ENCODE assay signal across 19 cellular contexts in genomic region chr11:131385763-131386394, GRCh38. TPM values are rescaled to one million over a fixed set of nuclear protein-coding genes. Genes with fewer than 3 reads are reported as not detected.
"Had no signal": no experiment of that assay in that cellular context is flagged by ENCODE, and none has a peak within 500 bp of the region (broad histone marks: within the 10 kb centered on the region; RNA-seq: fewer than 3 reads in every experiment).

No MANE protein-coding gene starts in this region.

- H3K36me3 ChIP-seq: right atrium auricular region, suprapubic skin, thyroid gland had no signal

- H3K4me2 ChIP-seq: smooth muscle cell had no signal

- DNase-seq: effector CD4-positive, alpha-beta T cell; endodermal cell; erythroblast; foreskin keratinocyte; naive thymus-derived CD8-positive, alpha-beta T cell; posterior cingulate gyrus; stimulated activated CD4-positive, alpha-beta T cell treated with anti-CD3 and anti-CD28 coated beads, Interleukin-2, amount 100 ng/mL, for 48 hours; stimulated activated CD8-positive, alpha-beta memory T cell treated with anti-CD3 and anti-CD28 coated beads, Interleukin-4, amount 100 ng/mL, for 48 hours; stimulated activated naive CD8-positive, alpha-beta T cell treated with anti-CD3 and anti-CD28 coated beads, Interleukin-15, Interleukin-2, amounts not matched to agents 100 U/mL and 50 U/mL, for 24 hours; thyroid gland had no signal

- H3K27ac ChIP-seq: coronary artery, foreskin keratinocyte, right atrium auricular region, suprapubic skin, thyroid gland had no signal

- H3K27me3 ChIP-seq: foreskin keratinocyte, right atrium auricular region, suprapubic skin, thyroid gland had no signal

- H3K4me3 ChIP-seq: coronary artery, right atrium auricular region, smooth muscle cell, suprapubic skin, thyroid gland had no signal

- FAIRE-seq: endothelial cell of umbilical vein, urothelium cell line had no signal

- H3K9me3 ChIP-seq: right atrium auricular region, suprapubic skin, thyroid gland had no signal

- ATAC-seq: foreskin keratinocyte; naive thymus-derived CD8-positive, alpha-beta T cell; stimulated activated effector memory CD8-positive, alpha-beta T cell treated with anti-CD3 and anti-CD28 coated beads, Interleukin-12 subunit alpha, Interleukin-12 subunit beta, amount 100 ng/mL, for 72 hours; stimulated activated naive CD8-positive, alpha-beta T cell treated with anti-CD3 and anti-CD28 coated beads, Interleukin-15, Interleukin-2, amounts not matched to agents 100 U/mL and 50 U/mL, for 24 hours had no signal

- H3K4me1 ChIP-seq: foreskin keratinocyte, right atrium auricular region, thyroid gland had no signal

RNA-seq across cellular contexts. Expression of gene NTM, which starts 15.5 kb away (rescaled TPM):
- total RNA-seq: lung microvascular endothelial cell; mononuclear cell; naive thymus-derived CD8-positive, alpha-beta T cell had no signal
- polyA plus RNA-seq: naive thymus-derived CD8-positive, alpha-beta T cell had no signal
